In the genomic region with DNA sequence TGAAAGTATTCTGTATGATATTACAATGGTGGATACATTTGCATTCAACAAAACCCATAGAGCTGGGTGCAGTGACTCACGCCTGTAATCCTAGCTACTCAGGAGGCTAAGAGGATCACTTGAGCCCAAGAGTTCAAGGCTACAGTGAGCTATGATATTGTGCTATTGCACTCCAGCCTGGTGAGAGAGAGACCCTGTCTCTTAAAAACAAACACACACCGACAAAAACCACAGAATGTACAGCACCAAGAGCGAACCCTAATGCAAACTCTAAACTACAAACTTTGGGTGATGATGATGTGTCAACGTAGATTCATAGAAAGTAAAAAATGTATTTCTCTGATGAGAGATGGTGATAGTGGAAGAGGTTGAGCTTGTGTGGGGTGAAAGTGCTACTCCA, we compare ENCODE assay signal across 1 cellular context.
TF ChIP-seq lines count a peak whose summit lies in the region.

No MANE protein-coding gene starts in this region.

TF ChIP-seq in HepG2, 621 proteins besides CTCF, POLR2A, EP300 and RAD21 (continued from another document and continues in another):
- TF ChIP-seq PATZ1 (CRISPR knock-in tag; IDR thresholded peaks at IDR 0.05) (no peak), SIN3B (IDR thresholded peaks at IDR 0.05; ENCODE audit: low read length) (no peak), TAF1 (CRISPR knock-in tag; IDR thresholded peaks at IDR 0.05) (no peak), ZMYM2 (CRISPR knock-in tag; IDR thresholded peaks at IDR 0.05) (no peak), SIN3A (IDR thresholded peaks at IDR 0.05; ENCODE audit: borderline replicate concordance, low read depth, low read length) (no peak), TBX3 (IDR thresholded peaks at IDR 0.05; ENCODE audit: borderline replicate concordance) (0 out of 2 replicates have a peak, but pooled peaks have one; percentile 27), ZNF331 (CRISPR knock-in tag; IDR thresholded peaks at IDR 0.05) (peak; percentile 65; the same call in 1 of the 2 replicates), ZNF713 (CRISPR knock-in tag; IDR thresholded peaks at IDR 0.05) (no peak), PHF5A (CRISPR knock-in tag; IDR thresholded peaks at IDR 0.05; ENCODE audit: low read depth, unreplicated experiment) (no peak), SRF (IDR thresholded peaks at IDR 0.05; ENCODE audit: low read depth, low read length) (no peak), FOSL1 (CRISPR knock-in tag; IDR thresholded peaks at IDR 0.05; ENCODE audit: borderline replicate concordance) (no peak), ZSCAN20 (CRISPR knock-in tag; IDR thresholded peaks at IDR 0.05; ENCODE audit: borderline replicate concordance) (no peak), ZMYM4 (CRISPR knock-in tag; IDR thresholded peaks at IDR 0.05) (peak; percentile 59), NFKB2 (CRISPR knock-in tag; IDR thresholded peaks at IDR 0.05; ENCODE audit: borderline replicate concordance) (no peak), ZNF343 (CRISPR knock-in tag; IDR thresholded peaks at IDR 0.05) (no peak), ERF (CRISPR knock-in tag; IDR thresholded peaks at IDR 0.05) (no peak), TOPORS (CRISPR knock-in tag; IDR thresholded peaks at IDR 0.05) (peak; percentile 55; the same call in 1 of the 2 replicates), FOXA3 (CRISPR knock-in tag; IDR thresholded peaks at IDR 0.05) (peak; percentile 68), REL (CRISPR knock-in tag; conservative IDR thresholded peaks at IDR 0.05) (no peak), MATR3 (CRISPR knock-in tag; IDR thresholded peaks at IDR 0.05) (no peak), FOXJ3 (CRISPR knock-in tag; IDR thresholded peaks at IDR 0.05; ENCODE audit: borderline replicate concordance) (no peak), ZNF556 (CRISPR knock-in tag; IDR thresholded peaks at IDR 0.05; ENCODE audit: borderline replicate concordance) (no peak), ZKSCAN8 (CRISPR knock-in tag; IDR thresholded peaks at IDR 0.05; ENCODE audit: borderline replicate concordance) (no peak), NFAT5 (CRISPR knock-in tag; IDR thresholded peaks at IDR 0.05) (no peak), ZNF616 (CRISPR knock-in tag; IDR thresholded peaks at IDR 0.05; ENCODE audit: low read depth) (no peak), REPIN1 (CRISPR knock-in tag; IDR thresholded peaks at IDR 0.05; ENCODE audit: borderline replicate concordance, low read depth) (0 out of 2 replicates have a peak, but pooled peaks have one; percentile 61), TRIM24 (CRISPR knock-in tag; IDR thresholded peaks at IDR 0.05) (no peak), CHD2 (IDR thresholded peaks at IDR 0.05; ENCODE audit: low read depth, low read length) (no peak), MAX (IDR thresholded peaks at IDR 0.05) (no peak), ZNF777 (CRISPR knock-in tag; IDR thresholded peaks at IDR 0.05) (no peak), TMF1 (CRISPR knock-in tag; IDR thresholded peaks at IDR 0.05; ENCODE audit: low read depth) (no peak), RXRB (CRISPR knock-in tag; IDR thresholded peaks at IDR 0.05; ENCODE audit: borderline replicate concordance) (peak; percentile 75; the same call in 1 of the 2 replicates), POGZ (CRISPR knock-in tag; IDR thresholded peaks at IDR 0.05) (peak; percentile 82), ZNF501 (CRISPR knock-in tag; IDR thresholded peaks at IDR 0.05) (no peak), TARDBP (CRISPR knock-in tag; IDR thresholded peaks at IDR 0.05) (peak; percentile 80), ZNF367 (CRISPR knock-in tag; IDR thresholded peaks at IDR 0.05; ENCODE audit: borderline replicate concordance) (no peak), ZNF543 (CRISPR knock-in tag; IDR thresholded peaks at IDR 0.05) (no peak), KDM2A (CRISPR knock-in tag; IDR thresholded peaks at IDR 0.05; ENCODE audit: borderline replicate concordance, low read depth) (no peak), ZBTB37 (CRISPR knock-in tag; IDR thresholded peaks at IDR 0.05) (no peak), ZNF839 (CRISPR knock-in tag; IDR thresholded peaks at IDR 0.05; ENCODE audit: borderline replicate concordance) (no peak), ZNF615 (CRISPR knock-in tag; IDR thresholded peaks at IDR 0.05; ENCODE audit: borderline replicate concordance) (no peak), RBM22 (optimal IDR thresholded peaks at IDR 0.05; ENCODE audit: low read length) (no peak)
- TF ChIP-seq, protein P1, sequence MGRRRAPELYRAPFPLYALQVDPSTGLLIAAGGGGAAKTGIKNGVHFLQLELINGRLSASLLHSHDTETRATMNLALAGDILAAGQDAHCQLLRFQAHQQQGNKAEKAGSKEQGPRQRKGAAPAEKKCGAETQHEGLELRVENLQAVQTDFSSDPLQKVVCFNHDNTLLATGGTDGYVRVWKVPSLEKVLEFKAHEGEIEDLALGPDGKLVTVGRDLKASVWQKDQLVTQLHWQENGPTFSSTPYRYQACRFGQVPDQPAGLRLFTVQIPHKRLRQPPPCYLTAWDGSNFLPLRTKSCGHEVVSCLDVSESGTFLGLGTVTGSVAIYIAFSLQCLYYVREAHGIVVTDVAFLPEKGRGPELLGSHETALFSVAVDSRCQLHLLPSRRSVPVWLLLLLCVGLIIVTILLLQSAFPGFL (CRISPR knock-in tag; IDR thresholded peaks at IDR 0.05): no peak
- TF ChIP-seq, protein P2, sequence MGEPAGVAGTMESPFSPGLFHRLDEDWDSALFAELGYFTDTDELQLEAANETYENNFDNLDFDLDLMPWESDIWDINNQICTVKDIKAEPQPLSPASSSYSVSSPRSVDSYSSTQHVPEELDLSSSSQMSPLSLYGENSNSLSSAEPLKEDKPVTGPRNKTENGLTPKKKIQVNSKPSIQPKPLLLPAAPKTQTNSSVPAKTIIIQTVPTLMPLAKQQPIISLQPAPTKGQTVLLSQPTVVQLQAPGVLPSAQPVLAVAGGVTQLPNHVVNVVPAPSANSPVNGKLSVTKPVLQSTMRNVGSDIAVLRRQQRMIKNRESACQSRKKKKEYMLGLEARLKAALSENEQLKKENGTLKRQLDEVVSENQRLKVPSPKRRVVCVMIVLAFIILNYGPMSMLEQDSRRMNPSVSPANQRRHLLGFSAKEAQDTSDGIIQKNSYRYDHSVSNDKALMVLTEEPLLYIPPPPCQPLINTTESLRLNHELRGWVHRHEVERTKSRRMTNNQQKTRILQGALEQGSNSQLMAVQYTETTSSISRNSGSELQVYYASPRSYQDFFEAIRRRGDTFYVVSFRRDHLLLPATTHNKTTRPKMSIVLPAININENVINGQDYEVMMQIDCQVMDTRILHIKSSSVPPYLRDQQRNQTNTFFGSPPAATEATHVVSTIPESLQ (CRISPR knock-in tag; conservative IDR thresholded peaks at IDR 0.05): no peak
- TF ChIP-seq, protein P3, sequence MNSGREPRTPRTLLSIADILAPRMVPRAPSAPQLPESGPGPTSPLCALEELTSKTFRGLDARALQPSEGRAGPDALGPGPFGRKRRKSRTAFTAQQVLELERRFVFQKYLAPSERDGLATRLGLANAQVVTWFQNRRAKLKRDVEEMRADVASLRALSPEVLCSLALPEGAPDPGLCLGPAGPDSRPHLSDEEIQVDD (CRISPR knock-in tag; IDR thresholded peaks at IDR 0.05; ENCODE audit: borderline replicate concordance): no peak
- TF ChIP-seq, protein P4, sequence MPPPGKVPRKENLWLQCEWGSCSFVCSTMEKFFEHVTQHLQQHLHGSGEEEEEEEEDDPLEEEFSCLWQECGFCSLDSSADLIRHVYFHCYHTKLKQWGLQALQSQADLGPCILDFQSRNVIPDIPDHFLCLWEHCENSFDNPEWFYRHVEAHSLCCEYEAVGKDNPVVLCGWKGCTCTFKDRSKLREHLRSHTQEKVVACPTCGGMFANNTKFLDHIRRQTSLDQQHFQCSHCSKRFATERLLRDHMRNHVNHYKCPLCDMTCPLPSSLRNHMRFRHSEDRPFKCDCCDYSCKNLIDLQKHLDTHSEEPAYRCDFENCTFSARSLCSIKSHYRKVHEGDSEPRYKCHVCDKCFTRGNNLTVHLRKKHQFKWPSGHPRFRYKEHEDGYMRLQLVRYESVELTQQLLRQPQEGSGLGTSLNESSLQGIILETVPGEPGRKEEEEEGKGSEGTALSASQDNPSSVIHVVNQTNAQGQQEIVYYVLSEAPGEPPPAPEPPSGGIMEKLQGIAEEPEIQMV (CRISPR knock-in tag; IDR thresholded peaks at IDR 0.05; ENCODE audit: low read depth): no peak
- TF ChIP-seq, protein P5, sequence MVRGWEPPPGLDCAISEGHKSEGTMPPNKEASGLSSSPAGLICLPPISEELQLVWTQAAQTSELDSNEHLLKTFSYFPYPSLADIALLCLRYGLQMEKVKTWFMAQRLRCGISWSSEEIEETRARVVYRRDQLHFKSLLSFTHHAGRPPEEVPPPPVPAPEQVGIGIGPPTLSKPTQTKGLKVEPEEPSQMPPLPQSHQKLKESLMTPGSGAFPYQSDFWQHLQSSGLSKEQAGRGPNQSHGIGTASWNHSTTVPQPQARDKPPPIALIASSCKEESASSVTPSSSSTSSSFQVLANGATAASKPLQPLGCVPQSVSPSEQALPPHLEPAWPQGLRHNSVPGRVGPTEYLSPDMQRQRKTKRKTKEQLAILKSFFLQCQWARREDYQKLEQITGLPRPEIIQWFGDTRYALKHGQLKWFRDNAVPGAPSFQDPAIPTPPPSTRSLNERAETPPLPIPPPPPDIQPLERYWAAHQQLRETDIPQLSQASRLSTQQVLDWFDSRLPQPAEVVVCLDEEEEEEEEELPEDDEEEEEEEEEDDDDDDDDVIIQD (CRISPR knock-in tag; IDR thresholded peaks at IDR 0.05; ENCODE audit: low read depth): peak; percentile 47; the same call in 1 of the 2 replicates
- TF ChIP-seq, protein P6, sequence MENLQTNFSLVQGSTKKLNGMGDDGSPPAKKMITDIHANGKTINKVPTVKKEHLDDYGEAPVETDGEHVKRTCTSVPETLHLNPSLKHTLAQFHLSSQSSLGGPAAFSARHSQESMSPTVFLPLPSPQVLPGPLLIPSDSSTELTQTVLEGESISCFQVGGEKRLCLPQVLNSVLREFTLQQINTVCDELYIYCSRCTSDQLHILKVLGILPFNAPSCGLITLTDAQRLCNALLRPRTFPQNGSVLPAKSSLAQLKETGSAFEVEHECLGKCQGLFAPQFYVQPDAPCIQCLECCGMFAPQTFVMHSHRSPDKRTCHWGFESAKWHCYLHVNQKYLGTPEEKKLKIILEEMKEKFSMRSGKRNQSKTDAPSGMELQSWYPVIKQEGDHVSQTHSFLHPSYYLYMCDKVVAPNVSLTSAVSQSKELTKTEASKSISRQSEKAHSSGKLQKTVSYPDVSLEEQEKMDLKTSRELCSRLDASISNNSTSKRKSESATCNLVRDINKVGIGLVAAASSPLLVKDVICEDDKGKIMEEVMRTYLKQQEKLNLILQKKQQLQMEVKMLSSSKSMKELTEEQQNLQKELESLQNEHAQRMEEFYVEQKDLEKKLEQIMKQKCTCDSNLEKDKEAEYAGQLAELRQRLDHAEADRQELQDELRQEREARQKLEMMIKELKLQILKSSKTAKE (CRISPR knock-in tag; IDR thresholded peaks at IDR 0.05; ENCODE audit: borderline replicate concordance): peak; percentile 43; the same call in 1 of the 2 replicates
